Comparison of ENCODE assay signal across 23 cellular contexts in the genomic region with DNA sequence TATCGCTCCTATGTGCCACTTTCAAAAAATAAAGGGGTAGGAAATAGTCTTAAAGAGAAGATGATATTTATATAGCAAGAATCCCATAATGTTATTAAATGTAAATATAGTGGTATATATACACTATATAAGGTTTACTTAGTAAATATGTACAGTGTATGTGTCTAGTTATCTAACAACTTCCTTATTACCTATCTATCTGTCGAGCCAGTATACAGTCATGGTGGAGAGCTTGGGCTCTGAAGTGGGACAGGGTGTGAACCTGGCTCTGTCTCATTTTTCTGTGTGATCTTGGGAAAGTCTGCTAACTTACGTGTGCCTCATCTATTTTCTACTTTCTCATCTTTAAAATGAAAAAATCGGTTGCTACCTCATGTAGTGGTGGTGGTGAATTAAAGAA.
"Had no signal": no experiment of that assay in that cellular context is flagged by ENCODE, and none has a peak within 500 bp of the region (broad histone marks: within the 10 kb centered on the region; RNA-seq: fewer than 3 reads in every experiment).

No MANE protein-coding gene starts in this region.

- H3K4me3 Mint-ChIP-seq: natural killer cell, neural crest cell had no signal

- H3K79me2 ChIP-seq: hepatocyte had no signal

- H3K36me3 Mint-ChIP-seq: natural killer cell had no signal

- H3K27me3 ChIP-seq: foreskin keratinocyte, hepatocyte, ovary, right atrium auricular region, sigmoid colon, stomach, transverse colon had no signal

- H3K4me1 Mint-ChIP-seq: natural killer cell had no signal

- H3K9me3 ChIP-seq: ovary, right atrium auricular region, sigmoid colon, stomach, thoracic aorta, transverse colon had no signal

- H3K4me3 ChIP-seq: hepatocyte, lung, ovary, right atrium auricular region, sigmoid colon, skin epidermis, stomach, thoracic aorta, transverse colon had no signal

- H3K27ac ChIP-seq: foreskin keratinocyte, hepatocyte, ovary, right atrium auricular region, sigmoid colon, skin epidermis, stomach, thoracic aorta, transverse colon had no signal

- ATAC-seq: foreskin keratinocyte, left cardiac atrium, left ventricle myocardium superior, natural killer cell had no signal

- DNase-seq: dermis blood vessel endothelial cell; erythroblast; foreskin keratinocyte; head of caudate nucleus; kidney; left cardiac atrium; left ventricle myocardium superior; mesenchymal stem cell; natural killer cell; nucleus accumbens; ovary; sigmoid colon; stimulated activated CD4-positive, alpha-beta T cell treated with anti-CD3 and anti-CD28 coated beads, Interleukin-12 subunit alpha, Interleukin-12 subunit beta, amount 100 ng/mL, for 4 hours; stimulated activated naive CD4-positive, alpha-beta T cell; stomach; substantia nigra; transverse colon had no signal

- H3K4me2 ChIP-seq: hepatocyte had no signal

- H3K9me3 Mint-ChIP-seq: natural killer cell, neural crest cell had no signal

- H2AFZ ChIP-seq: hepatocyte had no signal

- H3K4me1 ChIP-seq: right atrium auricular region, sigmoid colon, stomach had no signal

- H3K36me3 ChIP-seq: ovary had no signal

- H3K27ac Mint-ChIP-seq: natural killer cell had no signal
